19 cellular contexts compared by ENCODE assay signal in genomic region chr20:36614781-36615557, GRCh38. TPM values are rescaled to one million over a fixed set of nuclear protein-coding genes. Genes with fewer than 3 reads are reported as not detected.
DNase-seq lines count a peak whose midpoint lies in the region; ATAC-seq, FAIRE-seq and TF ChIP-seq lines count a peak whose summit lies in the region.
"Had no signal": no experiment of that assay in that cellular context is flagged by ENCODE, and none has a peak within 500 bp of the region (broad histone marks: within the 10 kb centered on the region; RNA-seq: fewer than 3 reads in every experiment).

No MANE protein-coding gene starts in this region.

- no peak overlapping the region for H4K8ac ChIP-seq in H1 (ENCODE audit: extremely low read depth, insufficient read depth, low read length)

- H3K4me2 ChIP-seq in H1 (ENCODE audit: insufficient read depth in 1 of 2, low read depth in 2 of 2, low read length in 2 of 2): no peak overlapping the region

- H3K27ac ChIP-seq in H1 (ENCODE audit: low read depth, low read length) (no peak overlapping the region), pancreas (peak overlapping the region in 2 of 4 donors; percentile 58 to 62)

- H3K23ac ChIP-seq in H1 (ENCODE audit: insufficient read length): no peak overlapping the region

- H3K4me1 ChIP-seq in H1 (replicated peaks in 1 of 4; ENCODE audit: control insufficient read depth in 3 of 4, insufficient read depth in 4 of 4, low read length in 3 of 4): no peaks in the 10 kb centered on the region
- peaks cover 0 to 4% (median 0%) of the 10 kb centered on the region in 3 donors for H3K4me1 ChIP-seq in pancreas

- FAIRE-seq in RCC 7860 (lab: Jason Lieb, UNC): peak; percentile 91
- FAIRE-seq in H1 (lab: Jason Lieb, UNC): no peak
- no peak for FAIRE-seq in pancreas (lab: Jason Lieb, UNC)
- FAIRE-seq: GM12891 had no signal

- H2BK15ac ChIP-seq in H1 (ENCODE audit: low read length): no peak overlapping the region

- no peak overlapping the region for H3K56ac ChIP-seq in H1 (replicated peaks; ENCODE audit: insufficient read length, low read depth, low read length)

- H4K5ac ChIP-seq in H1 (ENCODE audit: insufficient read length, low read depth, low read length): no peak overlapping the region

- no peaks in the 10 kb centered on the region for H3K9me3 ChIP-seq in H1 (ENCODE audit: insufficient read depth in 2 of 2, low read depth in 1 of 2, low read length in 1 of 2)
- no peaks in the 10 kb centered on the region for H3K9me3 ChIP-seq in pancreas
- H3K9me3 ChIP-seq: mucosa of descending colon had no signal

- TF ChIP-seq CTCF in H1 (IDR thresholded peaks at IDR 0.05; ENCODE audit: control extremely low read depth in 1 of 3, insufficient read depth in 1 of 3, low read depth in 1 of 3, low read length in 3 of 3) (no peak), pancreas (IDR thresholded peaks at IDR 0.05) (no peak), GM13977 (IDR thresholded peaks at IDR 0.05; ENCODE audit: extremely low read depth, insufficient read depth, missing control alignments) (no peak)

- H2BK5ac ChIP-seq in H1 (ENCODE audit: low read depth, low read length): peak overlapping the region; percentile 16; the same call in 1 of the 2 replicates

- no peak overlapping the region for H2AK5ac ChIP-seq in H1 (ENCODE audit: low read depth, low read length)

- no peak for TF ChIP-seq POLR2A in H1 (IDR thresholded peaks at IDR 0.05; ENCODE audit: control extremely low read depth in 1 of 2, low read depth in 2 of 2, low read length in 2 of 2)

- no peak overlapping the region for H2BK12ac ChIP-seq in H1 (ENCODE audit: low read depth, low read length)

- H2BK120ac ChIP-seq in H1 (replicated peaks; ENCODE audit: low read depth, low read length): no peak overlapping the region

- intact Hi-C loops in pancreas (cut with DNase I): no loop called here

- no peak for TF ChIP-seq RAD21 in H1 (IDR thresholded peaks at IDR 0.05 in 1 of 2, conservative IDR thresholded peaks at IDR 0.05 in 1 of 2; ENCODE audit: low read depth in 2 of 2, low read length in 2 of 2)

- no peaks in the 10 kb centered on the region for H3K9me3 Mint-ChIP-seq in activated naive CD4-positive, alpha-beta T cell treated with anti-CD3 and anti-CD28 coated beads, Interleukin-2, amount 50 U/mL, for 72 hours

- no peaks in the 10 kb centered on the region for H3K23me2 ChIP-seq in H1 (ENCODE audit: low read depth, low read length)

- no peaks in the 10 kb centered on the region for H3K79me1 ChIP-seq in H1 (ENCODE audit: low read depth, low read length)

- H3K27ac Mint-ChIP-seq in activated naive CD4-positive, alpha-beta T cell treated with anti-CD3 and anti-CD28 coated beads, Interleukin-2, amount 50 U/mL, for 72 hours: peak overlapping the region; percentile 49 to 87

- no peak overlapping the region for H3K14ac ChIP-seq in H1 (ENCODE audit: insufficient read length)

- H4K91ac ChIP-seq in H1 (replicated peaks; ENCODE audit: insufficient read length, low read length): no peak overlapping the region

- POLR2A ChIA-PET in H1 (lab: Charles Lee; ENCODE audit: partially characterized antibody): interaction anchor here (1.0 to 2.2 kb wide), 4 partner anchors 9 to 62 kb away, joined by 3 to 10 read pairs (median 4); partner anchors contain the start of gene RAB5IF

- H2BK20ac ChIP-seq in H1 (ENCODE audit: low read length): no peak overlapping the region

- H3K36me3 Mint-ChIP-seq in activated naive CD4-positive, alpha-beta T cell treated with anti-CD3 and anti-CD28 coated beads, Interleukin-2, amount 50 U/mL, for 72 hours: peaks cover 0 to 7% of the 10 kb centered on the region in 2 donors

- no peak overlapping the region for H3K9ac ChIP-seq in H1 (replicated peaks in 1 of 4; ENCODE audit: extremely low read depth in 1 of 4, low read depth in 3 of 4, low read length in 3 of 4)

- H3K36me3 ChIP-seq in H1 (ENCODE audit: control insufficient read depth in 2 of 4, insufficient read depth in 4 of 4, low read length in 3 of 4) (peaks cover 7 to 27% (median 24%) of the 10 kb centered on the region in 4 experiments), pancreas (peaks cover 3 to 22% (median 22%) of the 10 kb centered on the region in 3 donors)

- H3K4me3 ChIP-seq in H1 (ENCODE audit: extremely low read depth in 1 of 4, insufficient read depth in 2 of 4, low read depth in 3 of 4, low read length in 4 of 4): no peak overlapping the region
- H3K4me3 ChIP-seq in pancreas: no peak overlapping the region
- H3K4me3 ChIP-seq: mucosa of descending colon had no signal

- H3K79me2 ChIP-seq in H1 (ENCODE audit: control insufficient read depth in 1 of 2, insufficient read depth in 2 of 2, low read length in 2 of 2): no peaks in the 10 kb centered on the region

- TF ChIP-seq EP300 in H1 (IDR thresholded peaks at IDR 0.05; ENCODE audit: borderline replicate concordance in 1 of 2, low read depth in 2 of 2, low read length in 2 of 2): no peak

- in situ Hi-C loops in GM13977 (cut with MboI; ENCODE audit: low pct_unique_long_range_greater_than_20kb, low sequenced_read_pairs, unreplicated experiment): loop anchor here (25.0 kb wide), 1 partner anchor 272 kb away; the partner anchor contains the start of gene TLDC2

- H4K20me1 ChIP-seq in H1 (replicated peaks in 1 of 2; ENCODE audit: control insufficient read depth in 1 of 2, insufficient read depth in 2 of 2, low read length in 2 of 2): peaks cover 0 to 4% of the 10 kb centered on the region in 2 experiments

- no peak overlapping the region for H2AFZ ChIP-seq in H1 (ENCODE audit: low read length)

- CTCF ChIA-PET in H1 (lab: Charles Lee; ENCODE audit: partially characterized antibody): interaction anchor here (0.6 to 6.9 kb wide), 9 partner anchors 9 to 268 kb away, joined by 3 to 92 read pairs (median 5); partner anchors contain the start of gene RAB5IF

- ATAC-seq in activated naive CD4-positive, alpha-beta T cell treated with anti-CD3 and anti-CD28 coated beads, Interleukin-2, amount 50 U/mL, for 72 hours: peak; percentile 14 to 39
- ATAC-seq in pancreas: peak; percentile 11 to 70 (median 46)
- ATAC-seq: Panc1 had no signal

- no peak for DNase-seq in activated naive CD4-positive, alpha-beta T cell treated with anti-CD3 and anti-CD28 coated beads, Interleukin-2, amount 50 U/mL, for 72 hours (ENCODE audit: low spot score in 2 of 2)
- no peak for DNase-seq in activated naive CD4-positive, alpha-beta T cell (lab: John Stamatoyannopoulos, UW)
- DNase-seq in RCC 7860 (ENCODE audit: low spot score) (peak; percentile 88), H1 (ENCODE audit: low read depth in 1 of 2, low spot score in 2 of 2) (no peak), pancreas (no peak), retina (no peak), GM13977 (ENCODE audit: low spot score) (no peak)
- no peak for DNase-seq in effector CD8-positive, alpha-beta T cell (lab: John Stamatoyannopoulos, UW)
- DNase-seq: activated CD8-positive, alpha-beta memory T cell treated with anti-CD3 and anti-CD28 coated beads for 24 hours; AML-193; amygdala; mucosa of descending colon; NCI-H1105 treated with DMSO at 0.1 percent for 48 hours; NCI-H446; T-helper 9 cell had no signal

- H3K27me3 ChIP-seq in H1 (replicated peaks in 1 of 4; ENCODE audit: control insufficient read depth in 3 of 4, extremely low read depth in 1 of 4, insufficient read depth in 3 of 4, low read length in 3 of 4): no peaks in the 10 kb centered on the region
- no peaks in the 10 kb centered on the region for H3K27me3 ChIP-seq in pancreas

- H3K4ac ChIP-seq in H1 (replicated peaks; ENCODE audit: insufficient read length, low read depth, low read length): no peak overlapping the region

- H3K18ac ChIP-seq in H1 (ENCODE audit: extremely low read depth, low read length): no peak overlapping the region

- WGBS in H1 (ENCODE audit: extremely low coverage in 1 of 2, insufficient coverage in 1 of 2, insufficient read length in 1 of 2, insufficient replicate concordance in 2 of 2, low coverage in 1 of 2, low lambda C conversion rate in 2 of 2, missing lambda C conversion rate in 1 of 2), 2 experiments: 93% methylated on average over 14 of the region's 14 CpGs; no CpG with 5 or more reads in 1 of the 2 experiments
- WGBS in pancreas, 2 donors: 81 to 86% methylated on average over 14 of the region's 14 CpGs

RNA-seq across cellular contexts. Expression of gene RAB5IF, which starts 9.4 kb away (rescaled TPM):
- 100 to 1,000 TPM in 1 of 2 donors, 10 to 100 TPM in 1; 75.5 to 107 TPM for total RNA-seq in activated naive CD4-positive, alpha-beta T cell treated with anti-CD3 and anti-CD28 coated beads, Interleukin-2, amount 50 U/mL, for 72 hours
- total RNA-seq in H1 (2021; fragmentation: NEBNext Ultra II Directional; extraction: Animal tissue kit (Norgen Biotek cat#: 25700)): 94.2 and 95.5 TPM in 2 replicates
- polyA plus RNA-seq in H1 (2011; rRNA removed) (98.4 and 148 TPM in 2 replicates), pancreas (10 to 100 TPM; 31.8 to 45.1 TPM)
- polyA plus RNA-seq in H1 (2011; cell fraction: cytosol; rRNA removed): 114 TPM
- 38.7 TPM for polyA plus RNA-seq in H1 (2011; cell fraction: nucleus; rRNA removed)
- 75.0 to 122 TPM (median 90.1 TPM) in 4 replicates for polyA plus RNA-seq in H1 (2012, experiment 1 of 2)
- 222 TPM for polyA plus RNA-seq in H1 (2012, experiment 2 of 2)
- polyA plus RNA-seq in H1 (2013, experiment 1 of 2): 120 TPM
- 134 TPM for polyA plus RNA-seq in H1 (2013, experiment 2 of 2)
- polyA minus RNA-seq in H1 (2011; rRNA and poly(A)+ RNA removed): 33.6 and 51.7 TPM in 2 replicates
- polyA minus RNA-seq in H1 (2011; cell fraction: cytosol; rRNA and poly(A)+ RNA removed): 50.3 TPM
- 18.1 TPM for polyA minus RNA-seq in H1 (2011; cell fraction: nucleus; rRNA and poly(A)+ RNA removed)
- 10 to 100 TPM; 22.2 to 36.4 (median 26.5) TPM for total RNA-seq in pancreas

RNA-seq across cellular contexts. Expression of gene SLA2, which starts 31.0 kb away (rescaled TPM):
- 10 to 100 TPM; 33.7 to 66.8 TPM for total RNA-seq in activated naive CD4-positive, alpha-beta T cell treated with anti-CD3 and anti-CD28 coated beads, Interleukin-2, amount 50 U/mL, for 72 hours
- 0.19 TPM in 1 of 2 replicates, not detected in the other for total RNA-seq in H1 (2021; fragmentation: NEBNext Ultra II Directional; extraction: Animal tissue kit (Norgen Biotek cat#: 25700))
- 0.17 and 0.18 TPM in 2 replicates for polyA plus RNA-seq in H1 (2011; rRNA removed)
- polyA plus RNA-seq in H1 (2011; cell fraction: cytosol; rRNA removed): 0.25 TPM
- 0.37 TPM for polyA plus RNA-seq in H1 (2011; cell fraction: nucleus; rRNA removed)
- 0.13 to 0.21 TPM (median 0.17 TPM) in 4 replicates for polyA plus RNA-seq in H1 (2012, experiment 1 of 2)
- 0.10 TPM for polyA plus RNA-seq in H1 (2012, experiment 2 of 2)
- polyA plus RNA-seq in H1 (2013, experiment 1 of 2): 0.08 TPM
- polyA plus RNA-seq in H1 (2013, experiment 2 of 2): 0.02 TPM
- polyA minus RNA-seq in H1 (2011; rRNA and poly(A)+ RNA removed): 0.17 and 0.19 TPM in 2 replicates
- polyA minus RNA-seq in H1 (2011; cell fraction: cytosol; rRNA and poly(A)+ RNA removed): not detected
- not detected for polyA minus RNA-seq in H1 (2011; cell fraction: nucleus; rRNA and poly(A)+ RNA removed)
- under 1 TPM in 5 of 6 donors, not detected in 1; 0.13 to 0.34 (median 0.22) TPM for total RNA-seq in pancreas
- polyA plus RNA-seq in pancreas: under 1 TPM; 0.19 to 0.33 TPM
- total RNA-seq: dermis microvascular lymphatic vessel endothelial cell, pulmonary artery endothelial cell had no signal

RNA-seq across cellular contexts. Expression of gene TGIF2, which starts 41.6 kb away (rescaled TPM):
- 10 to 100 TPM; 33.7 to 52.6 TPM for total RNA-seq in activated naive CD4-positive, alpha-beta T cell treated with anti-CD3 and anti-CD28 coated beads, Interleukin-2, amount 50 U/mL, for 72 hours
- 76.7 and 77.7 TPM in 2 replicates for total RNA-seq in H1 (2021; fragmentation: NEBNext Ultra II Directional; extraction: Animal tissue kit (Norgen Biotek cat#: 25700))
- 49.7 and 74.5 TPM in 2 replicates for polyA plus RNA-seq in H1 (2011; rRNA removed)
- polyA plus RNA-seq in H1 (2011; cell fraction: cytosol; rRNA removed): 47.5 TPM
- 57.4 TPM for polyA plus RNA-seq in H1 (2011; cell fraction: nucleus; rRNA removed)
- 32.6 to 40.3 TPM (median 35.4 TPM) in 4 replicates for polyA plus RNA-seq in H1 (2012, experiment 1 of 2)
- 37.6 TPM for polyA plus RNA-seq in H1 (2012, experiment 2 of 2)
- 52.6 TPM for polyA plus RNA-seq in H1 (2013, experiment 1 of 2)
- 60.1 TPM for polyA plus RNA-seq in H1 (2013, experiment 2 of 2)
- 42.7 and 55.0 TPM in 2 replicates for polyA minus RNA-seq in H1 (2011; rRNA and poly(A)+ RNA removed)
- polyA minus RNA-seq in H1 (2011; cell fraction: cytosol; rRNA and poly(A)+ RNA removed): 37.8 TPM
- polyA minus RNA-seq in H1 (2011; cell fraction: nucleus; rRNA and poly(A)+ RNA removed): 20.0 TPM
- 10 to 100 TPM; 10.9 to 18.9 (median 14.5) TPM for total RNA-seq in pancreas
- polyA plus RNA-seq in pancreas: 1 to 10 TPM; 5.7 to 9.2 TPM

Comparison
In these comparisons a context has a peak if more than half of its experiments do, and no peak if none do; other contexts are left out.
1. RNA of gene SLA2, which starts 31.0 kb away (total RNA-seq): 33.7 to 66.8 TPM in activated naive CD4-positive, alpha-beta T cell treated with anti-CD3 and anti-CD28 coated beads, Interleukin-2, amount 50 U/mL, for 72 hours; 0.13 to 0.34 TPM in pancreas and 0.19 TPM in H1; every median in the first group is over 10 times any median in the second.